In genomic region chr1:71190843-71191242, GRCh38 we compare ENCODE assay signal across 6 cellular contexts.
"Had no signal": no experiment of that assay in that cellular context is flagged by ENCODE, and none has a peak within 500 bp of the region (broad histone marks: within the 10 kb centered on the region; RNA-seq: fewer than 3 reads in every experiment).

No MANE protein-coding gene starts in this region.

- H3K4me3 ChIP-seq: GM23338 had no signal

- H3K27ac ChIP-seq: HL-60 had no signal

- ATAC-seq: GM23338, HepG2 had no signal

- DNase-seq: H9, HCEC 1CT, KBM-7 had no signal
